Comparison of ENCODE assay signal across 7 cellular contexts in genomic region chr6:31374118-31374517, GRCh38. TPM values are rescaled to one million over a fixed set of nuclear protein-coding genes. Genes with fewer than 3 reads are reported as not detected.
DNase-seq lines count a peak whose midpoint lies in the region; ATAC-seq, FAIRE-seq and TF ChIP-seq lines count a peak whose summit lies in the region.
"Not testable (repeated sequence)": the region's sequence is repeated elsewhere in the genome, so short reads cannot be mapped to it uniquely, and the experiment has no call there.

No MANE protein-coding gene starts in this region.

- not testable (repeated sequence) for H3K9me2 ChIP-seq in PC-3 (replicated peaks; ENCODE audit: low read length)

- H2BK120ac ChIP-seq in H1 (replicated peaks; ENCODE audit: low read depth, low read length) = not testable (repeated sequence)

- peaks cover 11% of the 10 kb centered on the region for H3K27me3 ChIP-seq in CD4-positive, alpha-beta T cell (ENCODE audit: control insufficient read depth, insufficient read depth, low read length)
- H3K27me3 ChIP-seq in PC-3 (ENCODE audit: low read length) (peaks cover 17% of the 10 kb centered on the region), left ventricle myocardium inferior (ENCODE audit: low read depth) (peaks cover 50% of the 10 kb centered on the region), osteoblast (ENCODE audit: insufficient read depth, low read length) (peaks cover 39% of the 10 kb centered on the region)
- H3K27me3 ChIP-seq in H1 (replicated peaks in 1 of 4; ENCODE audit: control insufficient read depth in 3 of 4, extremely low read depth in 1 of 4, insufficient read depth in 3 of 4, low read length in 3 of 4) = not testable (repeated sequence)

- H3K27ac ChIP-seq in CD4-positive, alpha-beta T cell (ENCODE audit: low read depth, low read length); PC-3 (ENCODE audit: low read length); H1 (ENCODE audit: low read depth, low read length); left ventricle myocardium inferior (replicated peaks); osteoblast (ENCODE audit: low read depth, low read length): not testable (repeated sequence)

- CTCF ChIA-PET in CD4-positive, alpha-beta T cell (lab: Charles Lee) = interaction anchor here (0.8 to 3.4 kb wide), 3 partner anchors 168 to 237 kb away, joined by 3 to 10 read pairs (median 3); no protein-coding TSS in a partner anchor
- CTCF ChIA-PET in PC-3 (lab: Charles Lee) = not testable (repeated sequence)
- CTCF ChIA-PET in activated CD4-positive, alpha-beta T cell treated with anti-CD3 and anti-CD28 coated beads for 36 hours (lab: Charles Lee) = interaction anchor here (0.7 to 1.8 kb wide), 6 partner anchors 9 to 209 kb away, joined by 3 to 5 read pairs (median 3); no protein-coding TSS in a partner anchor
- CTCF ChIA-PET in H1 (lab: Charles Lee; ENCODE audit: partially characterized antibody) = interaction anchor here (0.8 to 3.2 kb wide), 8 partner anchors 7 to 245 kb away, joined by 3 to 27 read pairs (median 4); no protein-coding TSS in a partner anchor

- TF ChIP-seq POLR2A in H1 (IDR thresholded peaks at IDR 0.05; ENCODE audit: control extremely low read depth in 1 of 2, low read depth in 2 of 2, low read length in 2 of 2) = not testable (repeated sequence)

- peaks cover 18% of the 10 kb centered on the region for H3K27me3 Mint-ChIP-seq in CD4-positive, alpha-beta T cell
- peaks cover 18% of the 10 kb centered on the region for H3K27me3 Mint-ChIP-seq in activated CD4-positive, alpha-beta T cell treated with anti-CD3 and anti-CD28 coated beads for 36 hours

- not testable (repeated sequence) for H4K20me1 ChIP-seq in PC-3 (ENCODE audit: low read length); H1 (replicated peaks in 1 of 2; ENCODE audit: control insufficient read depth in 1 of 2, insufficient read depth in 2 of 2, low read length in 2 of 2); osteoblast (ENCODE audit: insufficient read depth, low read length)

- not testable (repeated sequence) for FAIRE-seq in H1 (lab: Jason Lieb, UNC)

- H2BK15ac ChIP-seq in H1 (ENCODE audit: low read length) = not testable (repeated sequence)

- not testable (repeated sequence) for H3K9me3 ChIP-seq in CD4-positive, alpha-beta T cell (ENCODE audit: control insufficient read depth, low read length); H1 (ENCODE audit: insufficient read depth in 2 of 2, low read depth in 1 of 2, low read length in 1 of 2); left ventricle myocardium inferior (replicated peaks); osteoblast (ENCODE audit: low read depth, low read length)
- peaks cover 10% of the 10 kb centered on the region; the same call in 1 of the 2 replicates for H3K9me3 ChIP-seq in PC-3 (ENCODE audit: low read length)

- H3K23ac ChIP-seq in H1 (ENCODE audit: insufficient read length) = not testable (repeated sequence)

- H3K14ac ChIP-seq in H1 (ENCODE audit: insufficient read length) = not testable (repeated sequence)

- not testable (repeated sequence) for H2AK5ac ChIP-seq in H1 (ENCODE audit: low read depth, low read length)

- H4K8ac ChIP-seq in H1 (ENCODE audit: extremely low read depth, insufficient read depth, low read length) = not testable (repeated sequence)

- H3K4me1 ChIP-seq in PC-3 (ENCODE audit: insufficient read depth, low read length); H1 (replicated peaks in 1 of 4; ENCODE audit: control insufficient read depth in 3 of 4, insufficient read depth in 4 of 4, low read length in 3 of 4); left ventricle myocardium inferior; osteoblast (ENCODE audit: insufficient read depth, low read length): not testable (repeated sequence)

- H3K4me3 Mint-ChIP-seq in CD4-positive, alpha-beta T cell; activated CD4-positive, alpha-beta T cell treated with anti-CD3 and anti-CD28 coated beads for 36 hours: not testable (repeated sequence)

- not testable (repeated sequence) for H3F3A ChIP-seq in PC-3 (ENCODE audit: low read length, unreplicated experiment)

- H4K5ac ChIP-seq in H1 (ENCODE audit: insufficient read length, low read depth, low read length) = not testable (repeated sequence)

- ATAC-seq in CD4-positive, alpha-beta T cell (ENCODE audit: poor library complexity); PC-3; activated CD4-positive, alpha-beta T cell treated with anti-CD3 and anti-CD28 coated beads for 36 hours: not testable (repeated sequence)

- not testable (repeated sequence) for BruUV-seq in PC-3 (replicated peaks; lab: Mats Ljungman, UMichigan)

- WGBS in H1 (ENCODE audit: extremely low coverage in 1 of 2, insufficient coverage in 1 of 2, insufficient read length in 1 of 2, insufficient replicate concordance in 2 of 2, low coverage in 1 of 2, low lambda C conversion rate in 2 of 2, missing lambda C conversion rate in 1 of 2), 2 experiments = 86% methylated on average over 1 of the region's 8 CpGs; no CpG with 5 or more reads in 1 of the 2 experiments

- H2BK5ac ChIP-seq in H1 (ENCODE audit: low read depth, low read length) = not testable (repeated sequence)

- H3K79me1 ChIP-seq in H1 (ENCODE audit: low read depth, low read length) = not testable (repeated sequence)

- intact Hi-C loops in CD4-positive, alpha-beta T cell (cut with DNase I, micrococcal nuclease); PC-3 (cut with micrococcal nuclease); left ventricle myocardium inferior (cut with micrococcal nuclease): not testable (repeated sequence)
- intact Hi-C loops in activated CD4-positive, alpha-beta T cell treated with anti-CD3 and anti-CD28 coated beads for 36 hours (cut with DNase I, micrococcal nuclease) = loop anchor here (1.0 to 2.0 kb wide), 2 partner anchors 237 kb away; no protein-coding TSS in a partner anchor

- not testable (repeated sequence) for H3K36me3 ChIP-seq in PC-3 (ENCODE audit: low read depth, low read length); H1 (ENCODE audit: control insufficient read depth in 2 of 4, insufficient read depth in 4 of 4, low read length in 3 of 4); left ventricle myocardium inferior; osteoblast (ENCODE audit: insufficient read depth, low read length)

- not testable (repeated sequence) for H3K9ac ChIP-seq in PC-3 (ENCODE audit: low read length); H1 (replicated peaks in 1 of 4; ENCODE audit: extremely low read depth in 1 of 4, low read depth in 3 of 4, low read length in 3 of 4)

- TF ChIP-seq CTCF in CD4-positive, alpha-beta T cell (IDR thresholded peaks at IDR 0.05) = peak; percentile 30
- TF ChIP-seq CTCF in GM12874 (IDR thresholded peaks at IDR 0.05; ENCODE audit: insufficient read depth, low read depth, low read length) (peak; percentile 20; the same call in 1 of the 2 replicates), PC-3 (conservative IDR thresholded peaks at IDR 0.05; ENCODE audit: low read depth, low read length) (0 out of 2 replicates have a peak, but pooled peaks have one; percentile 18), H1 (IDR thresholded peaks at IDR 0.05; ENCODE audit: control extremely low read depth in 1 of 3, insufficient read depth in 1 of 3, low read depth in 1 of 3, low read length in 3 of 3) (peak in 2 of 3 experiments; percentile 28 to 36; a peak in 2 of 4 replicates), left ventricle myocardium inferior (IDR thresholded peaks at IDR 0.05; ENCODE audit: borderline replicate concordance) (peak; percentile 54), osteoblast (IDR thresholded peaks at IDR 0.05; ENCODE audit: extremely low read depth, low read depth, low read length) (peak; percentile 24)

- H3K4me2 ChIP-seq in PC-3 (ENCODE audit: low read length); H1 (ENCODE audit: insufficient read depth in 1 of 2, low read depth in 2 of 2, low read length in 2 of 2); osteoblast (ENCODE audit: insufficient read depth, low read length): not testable (repeated sequence)

- POLR2A ChIA-PET in CD4-positive, alpha-beta T cell (lab: Charles Lee); PC-3 (lab: Charles Lee; ENCODE audit: unreplicated experiment); activated CD4-positive, alpha-beta T cell treated with anti-CD3 and anti-CD28 coated beads for 36 hours (lab: Charles Lee); H1 (lab: Charles Lee; ENCODE audit: partially characterized antibody): not testable (repeated sequence)

- H3K36me3 Mint-ChIP-seq in CD4-positive, alpha-beta T cell (ENCODE audit: low read depth); activated CD4-positive, alpha-beta T cell treated with anti-CD3 and anti-CD28 coated beads for 36 hours (ENCODE audit: low read depth): not testable (repeated sequence)

- peak in 1 of 10 experiments; percentile 8 for DNase-seq in CD4-positive, alpha-beta T cell
- not testable (repeated sequence) for DNase-seq in PC-3; H1 (ENCODE audit: low read depth in 1 of 2, low spot score in 2 of 2); left ventricle myocardium inferior; osteoblast (ENCODE audit: insufficient read length, low spot score, missing footprints)
- DNase-seq in activated CD4-positive, alpha-beta T cell treated with anti-CD3 and anti-CD28 coated beads for 36 hours = peak; percentile 45

- H3K9me3 Mint-ChIP-seq in CD4-positive, alpha-beta T cell; activated CD4-positive, alpha-beta T cell treated with anti-CD3 and anti-CD28 coated beads for 36 hours (ENCODE audit: low read depth): not testable (repeated sequence)

- not testable (repeated sequence) for H3K56ac ChIP-seq in H1 (replicated peaks; ENCODE audit: insufficient read length, low read depth, low read length)

- H3K4me1 Mint-ChIP-seq in CD4-positive, alpha-beta T cell (ENCODE audit: low read depth); activated CD4-positive, alpha-beta T cell treated with anti-CD3 and anti-CD28 coated beads for 36 hours: not testable (repeated sequence)

- not testable (repeated sequence) for H3K27ac Mint-ChIP-seq in CD4-positive, alpha-beta T cell; activated CD4-positive, alpha-beta T cell treated with anti-CD3 and anti-CD28 coated beads for 36 hours

- not testable (repeated sequence) for H2BK12ac ChIP-seq in H1 (ENCODE audit: low read depth, low read length)

- not testable (repeated sequence) for H3K18ac ChIP-seq in H1 (ENCODE audit: extremely low read depth, low read length)

- not testable (repeated sequence) for H2AFZ ChIP-seq in PC-3 (ENCODE audit: low read length); H1 (ENCODE audit: low read length); osteoblast (ENCODE audit: low read length)

- H4K91ac ChIP-seq in H1 (replicated peaks; ENCODE audit: insufficient read length, low read length) = not testable (repeated sequence)

- not testable (repeated sequence) for TF ChIP-seq EP300 in H1 (IDR thresholded peaks at IDR 0.05; ENCODE audit: borderline replicate concordance in 1 of 2, low read depth in 2 of 2, low read length in 2 of 2)

- H3K4ac ChIP-seq in H1 (replicated peaks; ENCODE audit: insufficient read length, low read depth, low read length) = not testable (repeated sequence)

- H3K23me2 ChIP-seq in H1 (ENCODE audit: low read depth, low read length) = not testable (repeated sequence)

- TF ChIP-seq RAD21 in H1 (IDR thresholded peaks at IDR 0.05 in 1 of 2, conservative IDR thresholded peaks at IDR 0.05 in 1 of 2; ENCODE audit: low read depth in 2 of 2, low read length in 2 of 2) = peak; percentile 29 to 41; a peak in 3 of 4 replicates

- H3K4me3 ChIP-seq in PC-3 (ENCODE audit: low read length); H1 (ENCODE audit: extremely low read depth in 1 of 4, insufficient read depth in 2 of 4, low read depth in 3 of 4, low read length in 4 of 4); left ventricle myocardium inferior; osteoblast (ENCODE audit: insufficient read depth, low read length): not testable (repeated sequence)

- not testable (repeated sequence) for H3K79me2 ChIP-seq in PC-3 (ENCODE audit: low read length); H1 (ENCODE audit: control insufficient read depth in 1 of 2, insufficient read depth in 2 of 2, low read length in 2 of 2); osteoblast (ENCODE audit: insufficient read depth, low read length)

- not testable (repeated sequence) for H2BK20ac ChIP-seq in H1 (ENCODE audit: low read length)

RNA-seq across cellular contexts. Expression of gene HLA-B, which starts 17.1 kb away (rescaled TPM):
- total RNA-seq in CD4-positive, alpha-beta T cell = 1,000 to 10,000 TPM; 6,758 to 7,013 TPM
- total RNA-seq in PC-3 (2014; rRNA removed) (55.4 and 168 TPM in 2 replicates), left ventricle myocardium inferior (400 TPM), osteoblast (455 and 510 TPM in 2 replicates)
- 1,000 to 10,000 TPM; 2,101 to 2,412 TPM for total RNA-seq in activated CD4-positive, alpha-beta T cell treated with anti-CD3 and anti-CD28 coated beads for 36 hours
- 129 and 154 TPM in 2 replicates for total RNA-seq in H1 (2021; fragmentation: NEBNext Ultra II Directional; extraction: Animal tissue kit (Norgen Biotek cat#: 25700))
- 231 and 233 TPM in 2 replicates for polyA plus RNA-seq in H1 (2011; rRNA removed)
- 264 TPM for polyA plus RNA-seq in H1 (2011; cell fraction: cytosol; rRNA removed)
- polyA plus RNA-seq in H1 (2011; cell fraction: nucleus; rRNA removed) = 473 TPM
- 191 to 332 TPM (median 243 TPM) in 4 replicates for polyA plus RNA-seq in H1 (2012, experiment 1 of 2)
- 170 TPM for polyA plus RNA-seq in H1 (2012, experiment 2 of 2)
- polyA plus RNA-seq in H1 (2013, experiment 1 of 2) = 144 TPM
- polyA plus RNA-seq in H1 (2013, experiment 2 of 2) = 158 TPM
- polyA minus RNA-seq in H1 (2011; rRNA and poly(A)+ RNA removed) = 183 and 191 TPM in 2 replicates
- 145 TPM for polyA minus RNA-seq in H1 (2011; cell fraction: cytosol; rRNA and poly(A)+ RNA removed)
- 91.7 TPM for polyA minus RNA-seq in H1 (2011; cell fraction: nucleus; rRNA and poly(A)+ RNA removed)

RNA-seq across cellular contexts. Expression of gene MICA, which starts 29.3 kb away (rescaled TPM):
- 10 to 100 TPM; 10.6 to 14.0 TPM for total RNA-seq in CD4-positive, alpha-beta T cell
- total RNA-seq in PC-3 (2014; rRNA removed) (33.1 and 35.0 TPM in 2 replicates), left ventricle myocardium inferior (9.9 TPM), osteoblast (31.1 and 40.1 TPM in 2 replicates)
- 1 to 10 TPM; 6.3 to 7.1 TPM for total RNA-seq in activated CD4-positive, alpha-beta T cell treated with anti-CD3 and anti-CD28 coated beads for 36 hours
- total RNA-seq in H1 (2021; fragmentation: NEBNext Ultra II Directional; extraction: Animal tissue kit (Norgen Biotek cat#: 25700)) = 11.3 and 12.5 TPM in 2 replicates
- 16.3 and 17.0 TPM in 2 replicates for polyA plus RNA-seq in H1 (2011; rRNA removed)
- 17.9 TPM for polyA plus RNA-seq in H1 (2011; cell fraction: cytosol; rRNA removed)
- 32.5 TPM for polyA plus RNA-seq in H1 (2011; cell fraction: nucleus; rRNA removed)
- polyA plus RNA-seq in H1 (2012, experiment 1 of 2) = 15.7 to 19.2 TPM (median 17.3 TPM) in 4 replicates
- 15.6 TPM for polyA plus RNA-seq in H1 (2012, experiment 2 of 2)
- 20.9 TPM for polyA plus RNA-seq in H1 (2013, experiment 1 of 2)
- 23.1 TPM for polyA plus RNA-seq in H1 (2013, experiment 2 of 2)
- 19.7 and 23.1 TPM in 2 replicates for polyA minus RNA-seq in H1 (2011; rRNA and poly(A)+ RNA removed)
- 12.0 TPM for polyA minus RNA-seq in H1 (2011; cell fraction: cytosol; rRNA and poly(A)+ RNA removed)
- polyA minus RNA-seq in H1 (2011; cell fraction: nucleus; rRNA and poly(A)+ RNA removed) = 18.4 TPM
